Comparison of ENCODE assay signal across 12 cellular contexts in the genomic region with DNA sequence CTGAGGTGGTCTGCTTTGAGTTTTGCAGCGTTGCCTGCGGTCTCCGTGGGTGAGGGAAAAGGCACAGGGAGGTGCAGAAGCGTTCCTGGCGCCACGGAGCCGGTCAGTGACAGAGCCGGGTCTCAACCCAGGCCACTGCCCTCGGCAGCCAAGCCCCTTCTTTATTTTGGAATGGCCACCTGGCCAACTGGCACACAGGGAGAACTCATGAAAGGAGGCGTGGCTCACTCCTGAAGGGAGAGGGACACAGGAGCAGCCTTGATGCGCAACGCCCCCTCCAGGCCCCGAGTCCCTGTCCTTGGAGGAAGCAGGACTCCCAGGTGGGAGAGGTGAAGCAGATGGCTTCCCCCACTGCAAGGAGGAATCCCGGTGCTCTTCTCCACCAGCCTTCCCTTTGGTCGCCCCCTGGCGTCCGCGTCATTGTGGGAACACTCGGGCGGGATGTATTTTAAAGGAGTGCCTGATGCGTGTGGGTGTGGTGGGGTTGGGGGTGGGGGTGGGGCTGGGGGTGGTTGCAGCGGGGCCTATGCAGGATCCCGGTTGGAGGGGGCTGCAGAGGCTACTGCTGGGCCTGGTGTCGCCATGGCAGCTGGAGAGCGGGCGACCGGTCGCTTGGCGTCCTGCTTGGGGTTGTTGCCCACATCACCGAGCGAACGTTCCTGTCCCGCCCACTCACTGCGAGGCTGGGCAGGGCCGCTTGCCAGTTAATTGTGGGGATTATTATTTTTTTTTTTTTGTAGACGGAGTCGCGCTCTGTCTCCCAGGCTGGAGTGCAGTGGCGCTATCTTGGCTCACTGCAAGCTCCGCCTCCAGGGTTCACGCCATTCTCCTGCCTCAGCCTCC. TPM values are rescaled to one million over a fixed set of nuclear protein-coding genes. Genes with fewer than 3 reads are reported as not detected.
DNase-seq lines count a peak whose midpoint lies in the region; ATAC-seq lines count a peak whose summit lies in the region.
"Had no signal": no experiment of that assay in that cellular context is flagged by ENCODE, and none has a peak within 500 bp of the region (broad histone marks: within the 10 kb centered on the region; RNA-seq: fewer than 3 reads in every experiment).

No MANE protein-coding gene starts in this region.

- no peak overlapping the region for H4K5ac ChIP-seq in mesendoderm (ENCODE audit: low read length)

- H3K4me3 ChIP-seq in mesendoderm (ENCODE audit: low read length) = peak overlapping the region; percentile 32
- H3K4me3 ChIP-seq: vagina had no signal

- no peak overlapping the region for H4K8ac ChIP-seq in mesendoderm (ENCODE audit: low read depth, low read length)

- H3K56ac ChIP-seq in mesendoderm (ENCODE audit: low read length) = peak overlapping the region; percentile 84

- no peak overlapping the region for H2AK5ac ChIP-seq in mesendoderm (ENCODE audit: low read length)

- no peak for ATAC-seq in GM19455 (IDR thresholded peaks at IDR 0.05; ENCODE audit: unreplicated experiment)

- no CpG with 5 or more reads among the region's 41 CpGs for WGBS in mesendoderm (ENCODE audit: extremely low coverage, insufficient coverage, low lambda C conversion rate)

- H3K23ac ChIP-seq in mesendoderm (ENCODE audit: low read length) = no peak overlapping the region

- peak overlapping the region; percentile 64 for H3K9ac ChIP-seq in mesendoderm (ENCODE audit: low read length)
- H3K9ac ChIP-seq: parathyroid adenoma had no signal

- H3K27ac ChIP-seq in mesendoderm (ENCODE audit: low read depth, low read length) = no peak overlapping the region
- H3K27ac ChIP-seq: parathyroid adenoma, vagina had no signal

- DNase-seq in ELF-1 (ENCODE audit: low read depth, low spot score) = peak; percentile 97
- DNase-seq in NCI-H345 (lab: John Stamatoyannopoulos, UW) = peak; percentile 76
- DNase-seq in cerebellar cortex (ENCODE audit: low spot score) = peak; percentile 80
- DNase-seq in mesendoderm = peak; percentile 97
- DNase-seq in DMS153 (lab: John Stamatoyannopoulos, UW) = no peak
- DNase-seq in NCI-H1092 treated with DMSO at 0.1 percent for 48 hours (lab: John Stamatoyannopoulos, UW) = no peak
- DNase-seq in stimulated activated CD4-positive, alpha-beta T cell treated with anti-CD3 and anti-CD28 coated beads, Interleukin-1b, Interleukin-23, amount 100 ng/mL, for 48 hours = no peak
- DNase-seq: DND-41, NCI-H2081 had no signal

- no peak overlapping the region for H2BK5ac ChIP-seq in mesendoderm (ENCODE audit: low read length)

- H3K4me1 ChIP-seq in mesendoderm (ENCODE audit: control insufficient read depth, low read depth, low read length) = peaks cover 3% of the 10 kb centered on the region
- H3K4me1 ChIP-seq: parathyroid adenoma, vagina had no signal

- peak overlapping the region; percentile 28 for H3K4me2 ChIP-seq in mesendoderm (ENCODE audit: low read length)

- H2BK15ac ChIP-seq in mesendoderm (replicated peaks; ENCODE audit: low read depth) = no peak overlapping the region

- no peaks in the 10 kb centered on the region for H3K36me3 ChIP-seq in mesendoderm (ENCODE audit: control insufficient read depth, insufficient read depth, low read length)
- H3K36me3 ChIP-seq: vagina had no signal

- H3K27me3 ChIP-seq in mesendoderm (ENCODE audit: insufficient read depth, low read length, poor library complexity) = no peaks in the 10 kb centered on the region
- H3K27me3 ChIP-seq: vagina had no signal

- H3K79me1 ChIP-seq in mesendoderm (ENCODE audit: low read length) = peaks cover 2% of the 10 kb centered on the region

- H2BK120ac ChIP-seq in mesendoderm (ENCODE audit: low read depth, low read length) = no peak overlapping the region

- no peaks in the 10 kb centered on the region for H3K79me2 ChIP-seq in mesendoderm (ENCODE audit: control insufficient read depth, insufficient read depth, low read length)
- H3K79me2 ChIP-seq: parathyroid adenoma had no signal

- H3K4ac ChIP-seq in mesendoderm (ENCODE audit: low read depth, low read length) = no peak overlapping the region

- H3K18ac ChIP-seq in mesendoderm (ENCODE audit: low read length) = no peak overlapping the region

RNA-seq across cellular contexts. Expression of gene APBA2, which starts 32.6 kb away (rescaled TPM):
- 6.6 TPM for polyA plus RNA-seq in mesendoderm (2013, experiment 1 of 2)
- 7.2 TPM for polyA plus RNA-seq in mesendoderm (2013, experiment 2 of 2)

Comparison
In these comparisons a context has a peak if more than half of its experiments do, and no peak if none do; other contexts are left out.
1. DNase-seq: peak in ELF-1 (single experiment), NCI-H345 (single experiment), cerebellar cortex (single experiment) and mesendoderm (single experiment); none in DMS153 (single experiment), NCI-H1092 treated with DMSO at 0.1 percent for 48 hours (single experiment) and stimulated activated CD4-positive, alpha-beta T cell treated with anti-CD3 and anti-CD28 coated beads, Interleukin-1b, Interleukin-23, amount 100 ng/mL, for 48 hours (single experiment).